ENCODE assay signal across 8 cellular contexts in genomic region chr7:22563115-22563514, GRCh38.
DNase-seq lines count a peak whose midpoint lies in the region; ATAC-seq, FAIRE-seq and TF ChIP-seq lines count a peak whose summit lies in the region.

No MANE protein-coding gene starts in this region.

- H3K4me1 Mint-ChIP-seq in MCF 10A (ENCODE audit: insufficient read depth, unreplicated experiment): peaks cover 40% of the 10 kb centered on the region

- 35 to 48% methylated on average over 5 to 8 of the region's 9 CpGs for WGBS in esophagus squamous epithelium, 2 donors

- peak overlapping the region; percentile 66 for H3K9ac ChIP-seq in NT2/D1 (ENCODE audit: insufficient read length, low read depth)

- H3K36me3 ChIP-seq in breast epithelium: no peaks in the 10 kb centered on the region
- no peaks in the 10 kb centered on the region for H3K36me3 ChIP-seq in NT2/D1 (ENCODE audit: insufficient read depth, insufficient read length, low read length)
- H3K36me3 ChIP-seq in esophagus squamous epithelium: no peaks in the 10 kb centered on the region

- no peak overlapping the region for H3K4me3 Mint-ChIP-seq in MCF 10A (ENCODE audit: unreplicated experiment)

- H3K27ac Mint-ChIP-seq in MCF 10A (ENCODE audit: low read depth, unreplicated experiment): no peak overlapping the region

- intact Hi-C loops in breast epithelium (cut with DNase I; ENCODE audit: low total_unique reads) (loop anchor here (5.0 kb wide), 2 partner anchors 159 to 209 kb away; no protein-coding TSS in a partner anchor), MCF 10A (cut with micrococcal nuclease) (no loop called here), esophagus squamous epithelium (cut with DNase I) (loop anchor here (5.0 kb wide), 1 partner anchor 164 kb away; the partner anchor contains the start of gene IL6)

- TF ChIP-seq CTCF in breast epithelium (IDR thresholded peaks at IDR 0.05) (no peak), MCF 10A (IDR thresholded peaks at IDR 0.05; ENCODE audit: unreplicated experiment) (no peak), esophagus squamous epithelium (IDR thresholded peaks at IDR 0.05) (no peak)

- H3K4me3 ChIP-seq in breast epithelium (peak overlapping the region in 1 of 3 donors; percentile 49), NT2/D1 (ENCODE audit: insufficient read length, low read depth) (no peak overlapping the region), esophagus squamous epithelium (peak overlapping the region in 1 of 4 donors; percentile 9)

- no peaks in the 10 kb centered on the region for H3K36me3 Mint-ChIP-seq in MCF 10A (ENCODE audit: insufficient read depth, unreplicated experiment)

- TF ChIP-seq POLR2A in breast epithelium (IDR thresholded peaks at IDR 0.05) (no peak), esophagus squamous epithelium (IDR thresholded peaks at IDR 0.05) (no peak), GM12892 (IDR thresholded peaks at IDR 0.05; ENCODE audit: low read depth, low read length) (no peak)

- no TSS peak for BruUV-seq in MCF 10A (replicated peaks; lab: Mats Ljungman, UMichigan)

- H3K27ac ChIP-seq in breast epithelium (peak overlapping the region; percentile 15 to 67), esophagus squamous epithelium (peak overlapping the region in 3 of 4 donors; percentile 1 to 55 (median 41)), substantia nigra (ENCODE audit: low read depth, low read length, poor library complexity, severe bottlenecking) (peak overlapping the region; percentile 51)

- H3K27me3 ChIP-seq in breast epithelium: no peaks in the 10 kb centered on the region
- no peaks in the 10 kb centered on the region for H3K27me3 ChIP-seq in NT2/D1 (ENCODE audit: insufficient read depth, insufficient read length)
- peaks cover 0 to 14% (median 0%) of the 10 kb centered on the region in 4 donors for H3K27me3 ChIP-seq in esophagus squamous epithelium

- H3K27me3 Mint-ChIP-seq in MCF 10A (ENCODE audit: insufficient read depth, unreplicated experiment): no peaks in the 10 kb centered on the region

- POLR2A ChIA-PET in MCF 10A (lab: Yijun Ruan, JAX): interaction anchor here (0.7 to 1.8 kb wide), 8 partner anchors 14 to 827 kb away, joined by 3 to 7 read pairs (median 3); partner anchors contain the start of gene IL6

- peaks cover 0 to 7% of the 10 kb centered on the region in 2 donors for H3K4me1 ChIP-seq in breast epithelium
- H3K4me1 ChIP-seq in NT2/D1 (ENCODE audit: insufficient read depth, insufficient read length): peaks cover 26% of the 10 kb centered on the region
- peaks cover 4 to 63% (median 27%) of the 10 kb centered on the region in 3 donors for H3K4me1 ChIP-seq in esophagus squamous epithelium

- no peak for FAIRE-seq in GM12892 (lab: Jason Lieb, UNC)

- no peaks in the 10 kb centered on the region for H3K9me3 Mint-ChIP-seq in MCF 10A (ENCODE audit: unreplicated experiment)

- DNase-seq in breast epithelium (ENCODE audit: low spot score in 2 of 2) (no peak), MCF 10A (ENCODE audit: unreplicated experiment) (no peak), NT2/D1 (ENCODE audit: low read depth, low spot score) (no peak), esophagus squamous epithelium (lab: John Stamatoyannopoulos, UW) (no peak), substantia nigra (lab: John Stamatoyannopoulos, UW) (peak in 3 of 49 donors; percentile 7 to 11 (median 8)), GM12892 (ENCODE audit: insufficient read length) (no peak)

- ATAC-seq in HG02678 (IDR thresholded peaks at IDR 0.05; ENCODE audit: unreplicated experiment): no peak
- ATAC-seq in GM21447 (IDR thresholded peaks at IDR 0.05; ENCODE audit: unreplicated experiment): no peak

- CTCF ChIA-PET in MCF 10A (lab: Yijun Ruan, JAX): interaction anchor here (0.7 to 14.7 kb wide), 6 partner anchors 14 to 492 kb away, joined by 3 to 544 read pairs (median 5); partner anchors contain the start of gene IL6

- H3K9me3 ChIP-seq in breast epithelium (no peaks in the 10 kb centered on the region), NT2/D1 (ENCODE audit: insufficient read depth, low read length) (no peaks in the 10 kb centered on the region), esophagus squamous epithelium (no peaks in the 10 kb centered on the region)
